In the genomic region with DNA sequence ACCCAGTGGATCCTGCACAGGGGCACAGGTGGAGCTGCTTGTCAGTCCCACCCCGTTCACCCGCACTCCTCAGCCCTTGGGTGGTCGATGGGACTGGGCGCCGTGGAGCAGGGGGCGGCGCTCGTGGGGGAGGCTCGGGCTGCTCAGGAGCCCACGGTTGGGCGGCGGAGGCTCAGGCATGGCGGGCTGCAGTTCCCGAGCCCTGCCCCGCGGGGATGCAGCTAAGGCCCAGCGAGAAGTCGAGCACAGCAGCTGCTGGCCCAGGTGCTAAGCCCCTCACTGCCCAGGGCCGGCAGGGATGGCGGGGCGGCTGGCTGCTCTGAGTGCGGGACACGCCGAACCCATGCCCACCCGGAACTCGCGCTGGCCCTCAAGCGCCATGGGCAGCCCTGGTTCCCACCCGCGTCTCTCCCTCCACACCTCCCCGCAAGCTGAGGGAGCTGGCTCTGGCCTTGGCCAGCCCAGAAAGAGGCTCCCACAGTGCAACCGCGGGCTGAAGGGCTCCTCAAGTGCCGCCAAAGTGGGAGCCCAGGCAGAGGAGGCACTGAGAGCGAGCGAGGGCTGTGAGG, we compare ENCODE assay signal across 2 cellular contexts.
TF ChIP-seq lines count a peak whose summit lies in the region.

No MANE protein-coding gene starts in this region.

TF ChIP-seq in WTC11, 78 proteins besides CTCF, POLR2A, EP300 and RAD21:
- TF ChIP-seq, protein P1, sequence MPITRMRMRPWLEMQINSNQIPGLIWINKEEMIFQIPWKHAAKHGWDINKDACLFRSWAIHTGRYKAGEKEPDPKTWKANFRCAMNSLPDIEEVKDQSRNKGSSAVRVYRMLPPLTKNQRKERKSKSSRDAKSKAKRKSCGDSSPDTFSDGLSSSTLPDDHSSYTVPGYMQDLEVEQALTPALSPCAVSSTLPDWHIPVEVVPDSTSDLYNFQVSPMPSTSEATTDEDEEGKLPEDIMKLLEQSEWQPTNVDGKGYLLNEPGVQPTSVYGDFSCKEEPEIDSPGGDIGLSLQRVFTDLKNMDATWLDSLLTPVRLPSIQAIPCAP (CRISPR knock-in tag; IDR thresholded peaks at IDR 0.05) = 0 out of 2 replicates have a peak, but pooled peaks have one; percentile 19
- peak; percentile 39; the same call in 1 of the 2 replicates for TF ChIP-seq FOXP1 (CRISPR knock-in tag; IDR thresholded peaks at IDR 0.05; ENCODE audit: borderline replicate concordance)

TF ChIP-seq in K562, 482 proteins besides CTCF, POLR2A, EP300 and RAD21:
- TF ChIP-seq, protein P2, sequence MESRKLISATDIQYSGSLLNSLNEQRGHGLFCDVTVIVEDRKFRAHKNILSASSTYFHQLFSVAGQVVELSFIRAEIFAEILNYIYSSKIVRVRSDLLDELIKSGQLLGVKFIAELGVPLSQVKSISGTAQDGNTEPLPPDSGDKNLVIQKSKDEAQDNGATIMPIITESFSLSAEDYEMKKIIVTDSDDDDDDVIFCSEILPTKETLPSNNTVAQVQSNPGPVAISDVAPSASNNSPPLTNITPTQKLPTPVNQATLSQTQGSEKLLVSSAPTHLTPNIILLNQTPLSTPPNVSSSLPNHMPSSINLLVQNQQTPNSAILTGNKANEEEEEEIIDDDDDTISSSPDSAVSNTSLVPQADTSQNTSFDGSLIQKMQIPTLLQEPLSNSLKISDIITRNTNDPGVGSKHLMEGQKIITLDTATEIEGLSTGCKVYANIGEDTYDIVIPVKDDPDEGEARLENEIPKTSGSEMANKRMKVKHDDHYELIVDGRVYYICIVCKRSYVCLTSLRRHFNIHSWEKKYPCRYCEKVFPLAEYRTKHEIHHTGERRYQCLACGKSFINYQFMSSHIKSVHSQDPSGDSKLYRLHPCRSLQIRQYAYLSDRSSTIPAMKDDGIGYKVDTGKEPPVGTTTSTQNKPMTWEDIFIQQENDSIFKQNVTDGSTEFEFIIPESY (CRISPR knock-in tag; IDR thresholded peaks at IDR 0.05) = peak; percentile 77
TF ChIP-seq in K562: peak in this region for 1; not testable (repeated sequence) for 481.
